In genomic region chr6:24723270-24723669, GRCh38 we compare ENCODE assay signal across 1 cellular context.
TF ChIP-seq lines count a peak whose summit lies in the region.

No MANE protein-coding gene starts in this region.

TF ChIP-seq in HCT116, 20 proteins besides CTCF, POLR2A, EP300 and RAD21:
- TF ChIP-seq EGR1 (IDR thresholded peaks at IDR 0.05; ENCODE audit: low read depth) = no peak
TF ChIP-seq in HCT116: peak in this region for 0.
